ENCODE assay signal across 1 cellular context in genomic region chr11:67353317-67354313, GRCh38.
TF ChIP-seq lines count a peak whose summit lies in the region.

Gene POLD4, minus strand, starts transcription at chr11:67353546. Its CDS starts 147 bp downstream, at chr11:67353399.

TF ChIP-seq in HepG2, 621 proteins besides CTCF, POLR2A, EP300 and RAD21 (continued from another document and continues in another):
- TF ChIP-seq, protein P1, sequence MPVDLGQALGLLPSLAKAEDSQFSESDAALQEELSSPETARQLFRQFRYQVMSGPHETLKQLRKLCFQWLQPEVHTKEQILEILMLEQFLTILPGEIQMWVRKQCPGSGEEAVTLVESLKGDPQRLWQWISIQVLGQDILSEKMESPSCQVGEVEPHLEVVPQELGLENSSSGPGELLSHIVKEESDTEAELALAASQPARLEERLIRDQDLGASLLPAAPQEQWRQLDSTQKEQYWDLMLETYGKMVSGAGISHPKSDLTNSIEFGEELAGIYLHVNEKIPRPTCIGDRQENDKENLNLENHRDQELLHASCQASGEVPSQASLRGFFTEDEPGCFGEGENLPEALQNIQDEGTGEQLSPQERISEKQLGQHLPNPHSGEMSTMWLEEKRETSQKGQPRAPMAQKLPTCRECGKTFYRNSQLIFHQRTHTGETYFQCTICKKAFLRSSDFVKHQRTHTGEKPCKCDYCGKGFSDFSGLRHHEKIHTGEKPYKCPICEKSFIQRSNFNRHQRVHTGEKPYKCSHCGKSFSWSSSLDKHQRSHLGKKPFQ (CRISPR knock-in tag; IDR thresholded peaks at IDR 0.05; ENCODE audit: insufficient replicate concordance), result peak; percentile 35
- TF ChIP-seq, protein P2, sequence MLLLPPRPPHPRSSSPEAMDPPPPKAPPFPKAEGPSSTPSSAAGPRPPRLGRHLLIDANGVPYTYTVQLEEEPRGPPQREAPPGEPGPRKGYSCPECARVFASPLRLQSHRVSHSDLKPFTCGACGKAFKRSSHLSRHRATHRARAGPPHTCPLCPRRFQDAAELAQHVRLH (CRISPR knock-in tag; IDR thresholded peaks at IDR 0.05; ENCODE audit: borderline replicate concordance, low read depth), result 0 out of 2 replicates have a peak, but pooled peaks have one; percentile 27
- TF ChIP-seq ZNF558 (CRISPR knock-in tag; IDR thresholded peaks at IDR 0.05; ENCODE audit: borderline replicate concordance), result no peak
- 0 out of 2 replicates have a peak, but pooled peaks have one; percentile 61 for TF ChIP-seq ZNF275 (CRISPR knock-in tag; IDR thresholded peaks at IDR 0.05; ENCODE audit: borderline replicate concordance)
- TF ChIP-seq ZNF557 (CRISPR knock-in tag; IDR thresholded peaks at IDR 0.05), result no peak
- TF ChIP-seq HOXD1 (CRISPR knock-in tag; IDR thresholded peaks at IDR 0.05), result peak; percentile 64
- 0 out of 2 replicates have a peak, but pooled peaks have one; percentile 7 for TF ChIP-seq CBFB (CRISPR knock-in tag; IDR thresholded peaks at IDR 0.05)
- no peak for TF ChIP-seq ZNF180 (CRISPR knock-in tag; IDR thresholded peaks at IDR 0.05; ENCODE audit: borderline replicate concordance, low read depth)
- no peak for TF ChIP-seq TCF7L2 (IDR thresholded peaks at IDR 0.05; ENCODE audit: low read depth, low read length)
- TF ChIP-seq ZMYM2 (CRISPR knock-in tag; IDR thresholded peaks at IDR 0.05), result no peak
- TF ChIP-seq TBX2 (CRISPR knock-in tag; IDR thresholded peaks at IDR 0.05; ENCODE audit: borderline replicate concordance), result no peak
- TF ChIP-seq NFE2L2 (IDR thresholded peaks at IDR 0.05; ENCODE audit: low read length), result no peak
- TF ChIP-seq ZBTB38 (CRISPR knock-in tag; IDR thresholded peaks at IDR 0.05), result no peak
- no peak for TF ChIP-seq ARNT (IDR thresholded peaks at IDR 0.05)
- peak; percentile 50; the same call in 1 of the 2 replicates for TF ChIP-seq ZNF572 (CRISPR knock-in tag; IDR thresholded peaks at IDR 0.05)
- no peak for TF ChIP-seq HMGA1 (CRISPR knock-in tag; conservative IDR thresholded peaks at IDR 0.05)
- TF ChIP-seq, protein P3, sequence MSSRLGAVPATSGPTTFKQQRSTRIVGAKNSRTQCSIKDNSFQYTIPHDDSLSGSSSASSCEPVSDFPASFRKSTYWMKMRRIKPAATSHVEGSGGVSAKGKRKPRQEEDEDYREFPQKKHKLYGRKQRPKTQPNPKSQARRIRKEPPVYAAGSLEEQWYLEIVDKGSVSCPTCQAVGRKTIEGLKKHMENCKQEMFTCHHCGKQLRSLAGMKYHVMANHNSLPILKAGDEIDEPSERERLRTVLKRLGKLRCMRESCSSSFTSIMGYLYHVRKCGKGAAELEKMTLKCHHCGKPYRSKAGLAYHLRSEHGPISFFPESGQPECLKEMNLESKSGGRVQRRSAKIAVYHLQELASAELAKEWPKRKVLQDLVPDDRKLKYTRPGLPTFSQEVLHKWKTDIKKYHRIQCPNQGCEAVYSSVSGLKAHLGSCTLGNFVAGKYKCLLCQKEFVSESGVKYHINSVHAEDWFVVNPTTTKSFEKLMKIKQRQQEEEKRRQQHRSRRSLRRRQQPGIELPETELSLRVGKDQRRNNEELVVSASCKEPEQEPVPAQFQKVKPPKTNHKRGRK (CRISPR knock-in tag; IDR thresholded peaks at IDR 0.05), result no peak
- no peak for TF ChIP-seq FOXM1 (CRISPR knock-in tag; IDR thresholded peaks at IDR 0.05)
- no peak for TF ChIP-seq ZUFSP (CRISPR knock-in tag; IDR thresholded peaks at IDR 0.05; ENCODE audit: borderline replicate concordance)
- no peak for TF ChIP-seq HDAC6 (IDR thresholded peaks at IDR 0.05; ENCODE audit: low read depth, low read length)
- no peak for TF ChIP-seq ZNF878 (CRISPR knock-in tag; IDR thresholded peaks at IDR 0.05)
- no peak for TF ChIP-seq ZKSCAN8 (CRISPR knock-in tag; IDR thresholded peaks at IDR 0.05; ENCODE audit: borderline replicate concordance)
- TF ChIP-seq ZNF547 (CRISPR knock-in tag; IDR thresholded peaks at IDR 0.05), result no peak
- no peak for TF ChIP-seq BRCA1 (CRISPR knock-in tag; IDR thresholded peaks at IDR 0.05)
- no peak; the same call in 1 of the 2 replicates for TF ChIP-seq CHD4 (IDR thresholded peaks at IDR 0.05; ENCODE audit: borderline replicate concordance, low read length)
- no peak for TF ChIP-seq TFE3 (CRISPR knock-in tag; IDR thresholded peaks at IDR 0.05)
- TF ChIP-seq REL (CRISPR knock-in tag; conservative IDR thresholded peaks at IDR 0.05), result no peak
- TF ChIP-seq ZNF629 (CRISPR knock-in tag; conservative IDR thresholded peaks at IDR 0.05), result no peak
- TF ChIP-seq ZNF567 (CRISPR knock-in tag; IDR thresholded peaks at IDR 0.05; ENCODE audit: borderline replicate concordance), result no peak
- no peak for TF ChIP-seq ZNF30 (CRISPR knock-in tag; IDR thresholded peaks at IDR 0.05)
- TF ChIP-seq HNF4G (IDR thresholded peaks at IDR 0.05; ENCODE audit: borderline replicate concordance, low read depth, low read length), result no peak
- TF ChIP-seq HNF4G (CRISPR knock-in tag; IDR thresholded peaks at IDR 0.05; ENCODE audit: borderline replicate concordance, low read depth), result no peak
- TF ChIP-seq TRAFD1 (CRISPR knock-in tag; IDR thresholded peaks at IDR 0.05; ENCODE audit: borderline replicate concordance), result no peak
- 0 out of 2 replicates have a peak, but pooled peaks have one; percentile 63 for TF ChIP-seq ISL2 (CRISPR knock-in tag; IDR thresholded peaks at IDR 0.05)
- TF ChIP-seq YEATS2 (CRISPR knock-in tag; IDR thresholded peaks at IDR 0.05; ENCODE audit: borderline replicate concordance), result 0 out of 2 replicates have a peak, but pooled peaks have one; percentile 31
- TF ChIP-seq ZBTB49 (CRISPR knock-in tag; IDR thresholded peaks at IDR 0.05; ENCODE audit: borderline replicate concordance), result no peak
- TF ChIP-seq, protein P4, sequence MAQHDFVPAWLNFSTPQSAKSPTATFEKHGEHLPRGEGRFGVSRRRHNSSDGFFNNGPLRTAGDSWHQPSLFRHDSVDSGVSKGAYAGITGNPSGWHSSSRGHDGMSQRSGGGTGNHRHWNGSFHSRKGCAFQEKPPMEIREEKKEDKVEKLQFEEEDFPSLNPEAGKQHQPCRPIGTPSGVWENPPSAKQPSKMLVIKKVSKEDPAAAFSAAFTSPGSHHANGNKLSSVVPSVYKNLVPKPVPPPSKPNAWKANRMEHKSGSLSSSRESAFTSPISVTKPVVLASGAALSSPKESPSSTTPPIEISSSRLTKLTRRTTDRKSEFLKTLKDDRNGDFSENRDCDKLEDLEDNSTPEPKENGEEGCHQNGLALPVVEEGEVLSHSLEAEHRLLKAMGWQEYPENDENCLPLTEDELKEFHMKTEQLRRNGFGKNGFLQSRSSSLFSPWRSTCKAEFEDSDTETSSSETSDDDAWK (CRISPR knock-in tag; IDR thresholded peaks at IDR 0.05), result no peak
- TF ChIP-seq, protein P5, sequence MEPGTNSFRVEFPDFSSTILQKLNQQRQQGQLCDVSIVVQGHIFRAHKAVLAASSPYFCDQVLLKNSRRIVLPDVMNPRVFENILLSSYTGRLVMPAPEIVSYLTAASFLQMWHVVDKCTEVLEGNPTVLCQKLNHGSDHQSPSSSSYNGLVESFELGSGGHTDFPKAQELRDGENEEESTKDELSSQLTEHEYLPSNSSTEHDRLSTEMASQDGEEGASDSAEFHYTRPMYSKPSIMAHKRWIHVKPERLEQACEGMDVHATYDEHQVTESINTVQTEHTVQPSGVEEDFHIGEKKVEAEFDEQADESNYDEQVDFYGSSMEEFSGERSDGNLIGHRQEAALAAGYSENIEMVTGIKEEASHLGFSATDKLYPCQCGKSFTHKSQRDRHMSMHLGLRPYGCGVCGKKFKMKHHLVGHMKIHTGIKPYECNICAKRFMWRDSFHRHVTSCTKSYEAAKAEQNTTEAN (CRISPR knock-in tag; conservative IDR thresholded peaks at IDR 0.05), result 0 out of 2 replicates have a peak, but pooled peaks have one; percentile 36
- TF ChIP-seq SOX5 (CRISPR knock-in tag; IDR thresholded peaks at IDR 0.05; ENCODE audit: borderline replicate concordance), result no peak
- TF ChIP-seq, protein P6, sequence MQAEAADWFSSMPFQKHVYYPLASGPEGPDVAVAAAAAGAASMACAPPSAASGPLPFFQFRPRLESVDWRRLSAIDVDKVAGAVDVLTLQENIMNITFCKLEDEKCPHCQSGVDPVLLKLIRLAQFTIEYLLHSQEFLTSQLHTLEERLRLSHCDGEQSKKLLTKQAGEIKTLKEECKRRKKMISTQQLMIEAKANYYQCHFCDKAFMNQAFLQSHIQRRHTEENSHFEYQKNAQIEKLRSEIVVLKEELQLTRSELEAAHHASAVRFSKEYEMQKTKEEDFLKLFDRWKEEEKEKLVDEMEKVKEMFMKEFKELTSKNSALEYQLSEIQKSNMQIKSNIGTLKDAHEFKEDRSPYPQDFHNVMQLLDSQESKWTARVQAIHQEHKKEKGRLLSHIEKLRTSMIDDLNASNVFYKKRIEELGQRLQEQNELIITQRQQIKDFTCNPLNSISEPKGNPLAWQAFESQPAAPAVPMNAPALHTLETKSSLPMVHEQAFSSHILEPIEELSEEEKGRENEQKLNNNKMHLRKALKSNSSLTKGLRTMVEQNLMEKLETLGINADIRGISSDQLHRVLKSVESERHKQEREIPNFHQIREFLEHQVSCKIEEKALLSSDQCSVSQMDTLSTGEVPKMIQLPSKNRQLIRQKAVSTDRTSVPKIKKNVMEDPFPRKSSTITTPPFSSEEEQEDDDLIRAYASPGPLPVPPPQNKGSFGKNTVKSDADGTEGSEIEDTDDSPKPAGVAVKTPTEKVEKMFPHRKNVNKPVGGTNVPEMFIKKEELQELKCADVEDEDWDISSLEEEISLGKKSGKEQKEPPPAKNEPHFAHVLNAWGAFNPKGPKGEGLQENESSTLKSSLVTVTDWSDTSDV (CRISPR knock-in tag; IDR thresholded peaks at IDR 0.05), result no peak
- TF ChIP-seq STAT5B (CRISPR knock-in tag; IDR thresholded peaks at IDR 0.05), result no peak; the same call in 1 of the 2 replicates
- no peak for TF ChIP-seq SMYD3 (CRISPR knock-in tag; IDR thresholded peaks at IDR 0.05)
- peak; percentile 77 for TF ChIP-seq TAF1 (CRISPR knock-in tag; IDR thresholded peaks at IDR 0.05)
- no peak for TF ChIP-seq ZNF790 (CRISPR knock-in tag; IDR thresholded peaks at IDR 0.05; ENCODE audit: borderline replicate concordance)
- peak; percentile 56; the same call in 1 of the 2 replicates for TF ChIP-seq THAP11 (CRISPR knock-in tag; IDR thresholded peaks at IDR 0.05)
- TF ChIP-seq NRL (CRISPR knock-in tag; IDR thresholded peaks at IDR 0.05; ENCODE audit: borderline replicate concordance), result no peak
- no peak for TF ChIP-seq TCF7 (IDR thresholded peaks at IDR 0.05; ENCODE audit: low read depth)
- 0 out of 2 replicates have a peak, but pooled peaks have one; percentile 54 for TF ChIP-seq KLF6 (CRISPR knock-in tag; IDR thresholded peaks at IDR 0.05)
- peak; percentile 79 for TF ChIP-seq SAP130 (CRISPR knock-in tag; IDR thresholded peaks at IDR 0.05; ENCODE audit: low read depth)
- no peak for TF ChIP-seq GFI1 (CRISPR knock-in tag; IDR thresholded peaks at IDR 0.05; ENCODE audit: borderline replicate concordance)
